1 cellular context compared by ENCODE assay signal in the genomic region with DNA sequence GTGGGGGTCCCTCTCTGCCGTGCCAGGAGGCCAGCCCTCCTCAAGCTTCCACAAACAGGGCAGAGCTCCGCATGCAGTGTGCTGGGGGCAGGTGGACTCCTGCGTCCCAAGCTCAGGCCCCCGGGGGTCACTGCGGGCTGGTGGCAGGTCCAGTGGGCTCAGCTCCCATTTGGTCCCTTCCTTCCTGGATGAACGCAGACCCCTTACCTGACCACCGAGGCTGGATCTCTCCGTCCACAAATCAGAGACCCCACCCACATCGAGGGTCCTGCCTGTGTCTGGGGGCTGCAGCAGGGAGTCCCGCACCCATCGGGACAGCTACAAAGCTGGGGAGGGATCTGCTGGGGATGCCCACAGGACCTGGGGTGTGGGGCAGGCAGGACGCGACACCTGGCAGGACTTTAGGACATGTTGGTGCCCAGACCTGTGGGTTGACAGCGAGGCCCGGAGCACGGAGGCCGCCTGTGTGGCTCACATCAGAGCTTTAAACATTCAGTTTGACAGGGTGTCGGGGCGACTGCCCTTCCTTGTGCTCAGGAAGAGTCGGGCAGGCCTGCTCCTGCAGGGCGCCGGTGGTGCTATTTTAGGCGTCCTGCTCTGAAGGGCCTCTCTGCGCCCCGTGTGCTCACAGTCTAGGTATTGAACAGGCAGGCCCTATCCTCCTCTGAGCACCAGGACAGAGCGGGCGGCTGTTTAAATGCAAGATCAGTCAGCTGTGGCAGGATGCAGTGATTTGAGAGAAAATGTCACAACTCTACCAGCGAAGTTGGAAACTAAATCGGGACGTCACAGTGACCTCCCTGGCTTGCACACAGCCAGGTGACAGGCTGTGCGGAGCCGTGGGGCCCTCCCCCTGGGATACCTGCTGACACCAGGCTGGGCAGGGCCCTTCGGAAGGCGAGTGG.
TF ChIP-seq lines count a peak whose summit lies in the region.

No MANE protein-coding gene starts in this region.

TF ChIP-seq in HepG2, 621 proteins besides CTCF, POLR2A, EP300 and RAD21:
- TF ChIP-seq ZNF773 (CRISPR knock-in tag; IDR thresholded peaks at IDR 0.05; ENCODE audit: borderline replicate concordance) (no peak), FOXA3 (CRISPR knock-in tag; IDR thresholded peaks at IDR 0.05) (no peak), ZNF768 (CRISPR knock-in tag; IDR thresholded peaks at IDR 0.05) (no peak), MZF1 (CRISPR knock-in tag; IDR thresholded peaks at IDR 0.05; ENCODE audit: borderline replicate concordance) (no peak), PHF20 (CRISPR knock-in tag; IDR thresholded peaks at IDR 0.05) (no peak), ZNF441 (CRISPR knock-in tag; IDR thresholded peaks at IDR 0.05; ENCODE audit: borderline replicate concordance) (no peak), TAF15 (IDR thresholded peaks at IDR 0.05; ENCODE audit: low read depth, low read length, poor library complexity, severe bottlenecking) (no peak), ZFP62 (CRISPR knock-in tag; IDR thresholded peaks at IDR 0.05) (no peak), ZNF562 (CRISPR knock-in tag; IDR thresholded peaks at IDR 0.05; ENCODE audit: borderline replicate concordance) (no peak), ZNF510 (CRISPR knock-in tag; IDR thresholded peaks at IDR 0.05; ENCODE audit: low read depth) (no peak), SMAD9 (CRISPR knock-in tag; IDR thresholded peaks at IDR 0.05) (no peak), ZMYM2 (CRISPR knock-in tag; IDR thresholded peaks at IDR 0.05) (no peak), STAT6 (CRISPR knock-in tag; IDR thresholded peaks at IDR 0.05; ENCODE audit: borderline replicate concordance) (no peak), CBX1 (IDR thresholded peaks at IDR 0.05; ENCODE audit: low read depth) (no peak)
- TF ChIP-seq, protein P1, sequence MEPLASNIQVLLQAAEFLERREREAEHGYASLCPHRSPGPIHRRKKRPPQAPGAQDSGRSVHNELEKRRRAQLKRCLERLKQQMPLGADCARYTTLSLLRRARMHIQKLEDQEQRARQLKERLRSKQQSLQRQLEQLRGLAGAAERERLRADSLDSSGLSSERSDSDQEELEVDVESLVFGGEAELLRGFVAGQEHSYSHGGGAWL (CRISPR knock-in tag; IDR thresholded peaks at IDR 0.05): no peak
- TF ChIP-seq, protein P2, sequence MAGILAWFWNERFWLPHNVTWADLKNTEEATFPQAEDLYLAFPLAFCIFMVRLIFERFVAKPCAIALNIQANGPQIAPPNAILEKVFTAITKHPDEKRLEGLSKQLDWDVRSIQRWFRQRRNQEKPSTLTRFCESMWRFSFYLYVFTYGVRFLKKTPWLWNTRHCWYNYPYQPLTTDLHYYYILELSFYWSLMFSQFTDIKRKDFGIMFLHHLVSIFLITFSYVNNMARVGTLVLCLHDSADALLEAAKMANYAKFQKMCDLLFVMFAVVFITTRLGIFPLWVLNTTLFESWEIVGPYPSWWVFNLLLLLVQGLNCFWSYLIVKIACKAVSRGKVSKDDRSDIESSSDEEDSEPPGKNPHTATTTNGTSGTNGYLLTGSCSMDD (CRISPR knock-in tag; IDR thresholded peaks at IDR 0.05): no peak
- TF ChIP-seq, protein P3, sequence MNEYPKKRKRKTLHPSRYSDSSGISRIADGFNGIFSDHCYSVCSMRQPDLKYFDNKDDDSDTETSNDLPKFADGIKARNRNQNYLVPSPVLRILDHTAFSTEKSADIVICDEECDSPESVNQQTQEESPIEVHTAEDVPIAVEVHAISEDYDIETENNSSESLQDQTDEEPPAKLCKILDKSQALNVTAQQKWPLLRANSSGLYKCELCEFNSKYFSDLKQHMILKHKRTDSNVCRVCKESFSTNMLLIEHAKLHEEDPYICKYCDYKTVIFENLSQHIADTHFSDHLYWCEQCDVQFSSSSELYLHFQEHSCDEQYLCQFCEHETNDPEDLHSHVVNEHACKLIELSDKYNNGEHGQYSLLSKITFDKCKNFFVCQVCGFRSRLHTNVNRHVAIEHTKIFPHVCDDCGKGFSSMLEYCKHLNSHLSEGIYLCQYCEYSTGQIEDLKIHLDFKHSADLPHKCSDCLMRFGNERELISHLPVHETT (CRISPR knock-in tag; conservative IDR thresholded peaks at IDR 0.05): no peak
- TF ChIP-seq, protein P4, sequence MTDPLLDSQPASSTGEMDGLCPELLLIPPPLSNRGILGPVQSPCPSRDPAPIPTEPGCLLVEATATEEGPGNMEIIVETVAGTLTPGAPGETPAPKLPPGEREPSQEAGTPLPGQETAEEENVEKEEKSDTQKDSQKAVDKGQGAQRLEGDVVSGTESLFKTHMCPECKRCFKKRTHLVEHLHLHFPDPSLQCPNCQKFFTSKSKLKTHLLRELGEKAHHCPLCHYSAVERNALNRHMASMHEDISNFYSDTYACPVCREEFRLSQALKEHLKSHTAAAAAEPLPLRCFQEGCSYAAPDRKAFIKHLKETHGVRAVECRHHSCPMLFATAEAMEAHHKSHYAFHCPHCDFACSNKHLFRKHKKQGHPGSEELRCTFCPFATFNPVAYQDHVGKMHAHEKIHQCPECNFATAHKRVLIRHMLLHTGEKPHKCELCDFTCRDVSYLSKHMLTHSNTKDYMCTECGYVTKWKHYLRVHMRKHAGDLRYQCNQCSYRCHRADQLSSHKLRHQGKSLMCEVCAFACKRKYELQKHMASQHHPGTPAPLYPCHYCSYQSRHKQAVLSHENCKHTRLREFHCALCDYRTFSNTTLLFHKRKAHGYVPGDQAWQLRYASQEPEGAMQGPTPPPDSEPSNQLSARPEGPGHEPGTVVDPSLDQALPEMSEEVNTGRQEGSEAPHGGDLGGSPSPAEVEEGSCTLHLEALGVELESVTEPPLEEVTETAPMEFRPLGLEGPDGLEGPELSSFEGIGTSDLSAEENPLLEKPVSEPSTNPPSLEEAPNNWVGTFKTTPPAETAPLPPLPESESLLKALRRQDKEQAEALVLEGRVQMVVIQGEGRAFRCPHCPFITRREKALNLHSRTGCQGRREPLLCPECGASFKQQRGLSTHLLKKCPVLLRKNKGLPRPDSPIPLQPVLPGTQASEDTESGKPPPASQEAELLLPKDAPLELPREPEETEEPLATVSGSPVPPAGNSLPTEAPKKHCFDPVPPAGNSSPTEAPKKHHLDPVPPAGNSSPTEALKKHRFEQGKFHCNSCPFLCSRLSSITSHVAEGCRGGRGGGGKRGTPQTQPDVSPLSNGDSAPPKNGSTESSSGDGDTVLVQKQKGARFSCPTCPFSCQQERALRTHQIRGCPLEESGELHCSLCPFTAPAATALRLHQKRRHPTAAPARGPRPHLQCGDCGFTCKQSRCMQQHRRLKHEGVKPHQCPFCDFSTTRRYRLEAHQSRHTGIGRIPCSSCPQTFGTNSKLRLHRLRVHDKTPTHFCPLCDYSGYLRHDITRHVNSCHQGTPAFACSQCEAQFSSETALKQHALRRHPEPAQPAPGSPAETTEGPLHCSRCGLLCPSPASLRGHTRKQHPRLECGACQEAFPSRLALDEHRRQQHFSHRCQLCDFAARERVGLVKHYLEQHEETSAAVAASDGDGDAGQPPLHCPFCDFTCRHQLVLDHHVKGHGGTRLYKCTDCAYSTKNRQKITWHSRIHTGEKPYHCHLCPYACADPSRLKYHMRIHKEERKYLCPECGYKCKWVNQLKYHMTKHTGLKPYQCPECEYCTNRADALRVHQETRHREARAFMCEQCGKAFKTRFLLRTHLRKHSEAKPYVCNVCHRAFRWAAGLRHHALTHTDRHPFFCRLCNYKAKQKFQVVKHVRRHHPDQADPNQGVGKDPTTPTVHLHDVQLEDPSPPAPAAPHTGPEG (CRISPR knock-in tag; IDR thresholded peaks at IDR 0.05): no peak
- TF ChIP-seq, protein P5, sequence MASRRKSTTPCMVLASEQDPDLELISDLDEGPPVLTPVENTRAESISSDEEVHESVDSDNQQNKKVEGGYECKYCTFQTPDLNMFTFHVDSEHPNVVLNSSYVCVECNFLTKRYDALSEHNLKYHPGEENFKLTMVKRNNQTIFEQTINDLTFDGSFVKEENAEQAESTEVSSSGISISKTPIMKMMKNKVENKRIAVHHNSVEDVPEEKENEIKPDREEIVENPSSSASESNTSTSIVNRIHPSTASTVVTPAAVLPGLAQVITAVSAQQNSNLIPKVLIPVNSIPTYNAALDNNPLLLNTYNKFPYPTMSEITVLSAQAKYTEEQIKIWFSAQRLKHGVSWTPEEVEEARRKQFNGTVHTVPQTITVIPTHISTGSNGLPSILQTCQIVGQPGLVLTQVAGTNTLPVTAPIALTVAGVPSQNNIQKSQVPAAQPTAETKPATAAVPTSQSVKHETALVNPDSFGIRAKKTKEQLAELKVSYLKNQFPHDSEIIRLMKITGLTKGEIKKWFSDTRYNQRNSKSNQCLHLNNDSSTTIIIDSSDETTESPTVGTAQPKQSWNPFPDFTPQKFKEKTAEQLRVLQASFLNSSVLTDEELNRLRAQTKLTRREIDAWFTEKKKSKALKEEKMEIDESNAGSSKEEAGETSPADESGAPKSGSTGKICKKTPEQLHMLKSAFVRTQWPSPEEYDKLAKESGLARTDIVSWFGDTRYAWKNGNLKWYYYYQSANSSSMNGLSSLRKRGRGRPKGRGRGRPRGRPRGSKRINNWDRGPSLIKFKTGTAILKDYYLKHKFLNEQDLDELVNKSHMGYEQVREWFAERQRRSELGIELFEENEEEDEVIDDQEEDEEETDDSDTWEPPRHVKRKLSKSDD (CRISPR knock-in tag; IDR thresholded peaks at IDR 0.05; ENCODE audit: low read depth): no peak
